In genomic region chr12:29771786-29772185, GRCh38 we compare ENCODE assay signal across 1 cellular context.
TF ChIP-seq lines count a peak whose summit lies in the region.

No MANE protein-coding gene starts in this region.

TF ChIP-seq in IMR-90, 13 proteins besides CTCF, POLR2A, EP300 and RAD21:
- TF ChIP-seq, protein P1, sequence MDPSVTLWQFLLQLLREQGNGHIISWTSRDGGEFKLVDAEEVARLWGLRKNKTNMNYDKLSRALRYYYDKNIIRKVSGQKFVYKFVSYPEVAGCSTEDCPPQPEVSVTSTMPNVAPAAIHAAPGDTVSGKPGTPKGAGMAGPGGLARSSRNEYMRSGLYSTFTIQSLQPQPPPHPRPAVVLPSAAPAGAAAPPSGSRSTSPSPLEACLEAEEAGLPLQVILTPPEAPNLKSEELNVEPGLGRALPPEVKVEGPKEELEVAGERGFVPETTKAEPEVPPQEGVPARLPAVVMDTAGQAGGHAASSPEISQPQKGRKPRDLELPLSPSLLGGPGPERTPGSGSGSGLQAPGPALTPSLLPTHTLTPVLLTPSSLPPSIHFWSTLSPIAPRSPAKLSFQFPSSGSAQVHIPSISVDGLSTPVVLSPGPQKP (IDR thresholded peaks at IDR 0.05; ENCODE audit: borderline replicate concordance, low read depth, low read length), result no peak
- TF ChIP-seq, protein P2, sequence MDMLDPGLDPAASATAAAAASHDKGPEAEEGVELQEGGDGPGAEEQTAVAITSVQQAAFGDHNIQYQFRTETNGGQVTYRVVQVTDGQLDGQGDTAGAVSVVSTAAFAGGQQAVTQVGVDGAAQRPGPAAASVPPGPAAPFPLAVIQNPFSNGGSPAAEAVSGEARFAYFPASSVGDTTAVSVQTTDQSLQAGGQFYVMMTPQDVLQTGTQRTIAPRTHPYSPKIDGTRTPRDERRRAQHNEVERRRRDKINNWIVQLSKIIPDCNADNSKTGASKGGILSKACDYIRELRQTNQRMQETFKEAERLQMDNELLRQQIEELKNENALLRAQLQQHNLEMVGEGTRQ (IDR thresholded peaks at IDR 0.05; ENCODE audit: low read depth, low read length), result no peak
- no peak for TF ChIP-seq MAFK (IDR thresholded peaks at IDR 0.05; ENCODE audit: low read depth, low read length)
- no peak for TF ChIP-seq SMC3 (IDR thresholded peaks at IDR 0.05; ENCODE audit: low read depth, low read length)
- TF ChIP-seq NFE2L2 (IDR thresholded peaks at IDR 0.05; ENCODE audit: low read depth, low read length), result no peak
- TF ChIP-seq RFX5 (IDR thresholded peaks at IDR 0.05; ENCODE audit: low read depth, low read length), result no peak
- TF ChIP-seq MXI1 (IDR thresholded peaks at IDR 0.05; ENCODE audit: borderline replicate concordance, low read depth, low read length), result no peak
TF ChIP-seq in IMR-90: peak in this region for 0.
